Comparison of ENCODE assay signal across 10 cellular contexts in the genomic region with DNA sequence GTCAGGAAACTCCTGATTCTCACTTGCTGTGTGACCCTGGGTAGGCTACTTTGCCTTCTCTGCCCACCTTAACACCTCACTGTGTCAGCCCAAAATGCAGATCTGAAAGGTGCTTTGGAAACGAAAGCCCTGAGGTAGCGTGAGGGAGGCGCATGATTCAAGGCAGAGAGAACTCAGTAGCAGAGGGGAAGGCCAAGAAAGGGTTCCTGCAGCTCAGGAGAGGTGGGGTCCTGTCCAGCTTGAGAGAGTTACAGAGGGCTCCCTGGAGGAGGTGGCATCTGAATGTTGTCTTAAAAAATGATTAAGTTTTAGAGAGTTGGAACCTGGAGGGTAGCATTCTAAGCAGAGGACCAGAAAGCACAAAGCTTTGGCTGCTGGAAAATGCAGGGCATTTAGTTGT. TPM values are rescaled to one million over a fixed set of nuclear protein-coding genes. Genes with fewer than 3 reads are reported as not detected.
DNase-seq lines count a peak whose midpoint lies in the region; ATAC-seq and TF ChIP-seq lines count a peak whose summit lies in the region.
"Had no signal": no experiment of that assay in that cellular context is flagged by ENCODE, and none has a peak within 500 bp of the region (broad histone marks: within the 10 kb centered on the region; RNA-seq: fewer than 3 reads in every experiment).

No MANE protein-coding gene starts in this region.

- ATAC-seq in gastrocnemius medialis: no peak
- ATAC-seq in GM21423 (IDR thresholded peaks at IDR 0.05; ENCODE audit: unreplicated experiment): no peak
- no peak for ATAC-seq in HG02571 (IDR thresholded peaks at IDR 0.05; ENCODE audit: unreplicated experiment)
- ATAC-seq: Panc1 had no signal

- no peak for TF ChIP-seq CTCF in GM12864 (IDR thresholded peaks at IDR 0.05; ENCODE audit: low read depth, low read length, missing control alignments)
- no peak for TF ChIP-seq CTCF in RWPE1 (conservative IDR thresholded peaks at IDR 0.05; ENCODE audit: low read depth)
- no peak for TF ChIP-seq CTCF in gastrocnemius medialis (IDR thresholded peaks at IDR 0.05 in 4 of 5, conservative IDR thresholded peaks at IDR 0.05 in 1 of 5)

- POLR2A ChIA-PET in RWPE1 (lab: Yijun Ruan, JAX; ENCODE audit: low non-redundant PET): no interaction called here

- H3K27me3 Mint-ChIP-seq in immature natural killer cell (ENCODE audit: low read depth in 3 of 3): peaks cover 0 to 2% (median 0%) of the 10 kb centered on the region in 3 donors

- peaks cover 3 to 83% of the 10 kb centered on the region in 2 donors for H3K36me3 ChIP-seq in gastrocnemius medialis
- H3K36me3 ChIP-seq: neutrophil had no signal

- peak; percentile 2 for DNase-seq in GM12864 (ENCODE audit: low read depth)
- DNase-seq in RWPE1 (ENCODE audit: low spot score): no peak
- DNase-seq in immature natural killer cell: no peak
- DNase-seq in gastrocnemius medialis: no peak
- DNase-seq in NCI-H82 (lab: John Stamatoyannopoulos, UW): no peak
- no peak for DNase-seq in CD1c-positive myeloid dendritic cell (ENCODE audit: extremely low spot score)

- intact Hi-C loops in gastrocnemius medialis (cut with DNase I; ENCODE audit: low total_unique reads): no loop called here

- peaks cover 11 to 17% of the 10 kb centered on the region in 2 donors for H3K4me1 ChIP-seq in gastrocnemius medialis

- in situ Hi-C loops in gastrocnemius medialis (cut with MboI; ENCODE audit: low sequenced_read_pairs in 4 of 4): no loop called here

- peak overlapping the region; percentile 76 for H3K27ac ChIP-seq in RWPE1
- H3K27ac ChIP-seq in gastrocnemius medialis: peak overlapping the region in 3 of 4 donors; percentile 50 to 84 (median 82)
- H3K27ac ChIP-seq: neutrophil had no signal

- no peaks in the 10 kb centered on the region for H3K27me3 ChIP-seq in gastrocnemius medialis

- H3K4me3 ChIP-seq in GM12864 (ENCODE audit: low read depth, low read length) (no peak overlapping the region), gastrocnemius medialis (no peak overlapping the region)

- CTCF ChIA-PET in RWPE1 (lab: Yijun Ruan, JAX): interaction anchor here (1.1 to 1.5 kb wide), 5 partner anchors 13 to 171 kb away, joined by 3 to 11 read pairs (median 4); a partner anchor contains a TSS

- H3K4me3 Mint-ChIP-seq in immature natural killer cell: peak overlapping the region in 1 of 5 donors; percentile 6

- no peaks in the 10 kb centered on the region for H3K9me3 ChIP-seq in gastrocnemius medialis
- H3K9me3 ChIP-seq: neutrophil had no signal

- H3K9me3 Mint-ChIP-seq in immature natural killer cell: no peaks in the 10 kb centered on the region

- peaks cover 14 to 15% of the 10 kb centered on the region in 2 donors for H3K4me1 Mint-ChIP-seq in immature natural killer cell

- no peaks in the 10 kb centered on the region for H3K36me3 Mint-ChIP-seq in immature natural killer cell

- peak overlapping the region in 5 of 6 donors; percentile 9 to 88 (median 37) for H3K27ac Mint-ChIP-seq in immature natural killer cell

- no peak for TF ChIP-seq POLR2A in gastrocnemius medialis (IDR thresholded peaks at IDR 0.05)

RNA-seq across cellular contexts. Expression of a gene that starts 13.6 kb away (rescaled TPM):
- polyA plus RNA-seq in immature natural killer cell: not detected
- 100 to 1,000 TPM in 1 of 4 donors, 10 to 100 TPM in 3; 12.8 to 152 (median 58.4) TPM for total RNA-seq in gastrocnemius medialis
